In the genomic region with DNA sequence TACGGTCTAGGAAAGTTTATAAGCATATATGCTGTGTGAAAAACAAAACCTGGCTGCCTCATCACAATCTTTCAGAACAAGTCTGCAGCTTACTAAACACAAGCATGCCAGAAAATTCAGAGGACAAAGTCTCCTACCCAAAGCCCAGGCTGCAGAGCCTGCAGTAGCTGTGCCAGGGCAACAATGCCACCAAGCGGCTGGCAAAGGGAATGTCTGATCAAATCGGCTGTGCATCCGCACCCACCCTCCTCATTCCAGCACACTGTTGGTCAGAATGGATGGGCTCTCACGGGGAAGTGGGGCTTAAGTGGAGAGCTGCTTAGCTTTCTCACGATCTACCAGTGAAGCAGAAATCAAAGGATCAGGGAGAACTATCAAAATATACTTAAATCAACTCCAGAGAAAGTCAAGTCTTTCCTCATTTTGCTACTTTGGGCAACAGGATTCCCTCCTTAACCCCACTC, we compare ENCODE assay signal across 8 cellular contexts.
DNase-seq lines count a peak whose midpoint lies in the region; ATAC-seq, FAIRE-seq and TF ChIP-seq lines count a peak whose summit lies in the region.

No MANE protein-coding gene starts in this region.

- H3K4me1 Mint-ChIP-seq in activated CD4-positive, alpha-beta T cell treated with anti-CD3 and anti-CD28 coated beads for 36 hours = peaks cover 67% of the 10 kb centered on the region

- TF ChIP-seq POLR2A in HepG2 (IDR thresholded peaks at IDR 0.05; ENCODE audit: insufficient read depth in 1 of 2, low read depth in 2 of 2, low read length in 2 of 2) = no peak

- in situ Hi-C loops in HepG2 (cut with HindIII; ENCODE audit: extremely low pct_ligation_motif_present, low pct_unique_long_range_greater_than_20kb) = loop anchor here (5.0 kb wide), 1 partner anchor 211 kb away; no protein-coding TSS in a partner anchor

- H3K9me3 Mint-ChIP-seq in activated CD4-positive, alpha-beta T cell treated with anti-CD3 and anti-CD28 coated beads for 36 hours (ENCODE audit: low read depth) = no peaks in the 10 kb centered on the region

- no peaks in the 10 kb centered on the region for H3K27me3 Mint-ChIP-seq in activated CD4-positive, alpha-beta T cell treated with anti-CD3 and anti-CD28 coated beads for 36 hours

- CTCF ChIA-PET in activated CD4-positive, alpha-beta T cell treated with anti-CD3 and anti-CD28 coated beads for 36 hours (lab: Charles Lee) = interaction anchor here (0.8 to 5.1 kb wide), 27 partner anchors 9 to 420 kb away, joined by 3 to 47 read pairs (median 4); no protein-coding TSS in a partner anchor
- CTCF ChIA-PET in HepG2 (lab: Yijun Ruan, JAX; ENCODE audit: low intra/inter-chr PET ratio, low total read pairs) = interaction anchor here (0.8 to 2.6 kb wide), 4 partner anchors 79 to 213 kb away, joined by 3 to 43 read pairs (median 4); no protein-coding TSS in a partner anchor

- no peaks in the 10 kb centered on the region for H3K9me3 ChIP-seq in colonic mucosa
- H3K9me3 ChIP-seq in HepG2 (ENCODE audit: low read length) = no peaks in the 10 kb centered on the region

- BruUV-seq in HepG2 (replicated peaks; lab: Mats Ljungman, UMichigan) = no TSS peak

- TF ChIP-seq EP300 in HepG2 (IDR thresholded peaks at IDR 0.05; ENCODE audit: low read depth in 2 of 2, low read length in 2 of 2) = peak; percentile 30 to 35; a peak in 1 of 4 replicates
- TF ChIP-seq EP300 in HepG2 (CRISPR knock-in tag; IDR thresholded peaks at IDR 0.05; ENCODE audit: borderline replicate concordance) = peak; percentile 14; the same call in 1 of the 2 replicates

- no peak overlapping the region for H3K9ac ChIP-seq in colonic mucosa (ENCODE audit: low read depth in 2 of 2, low read length in 2 of 2)
- H3K9ac ChIP-seq in HepG2 (ENCODE audit: insufficient read depth, low read depth, low read length) = no peak overlapping the region

- H3K4me3 ChIP-seq in colonic mucosa (no peak overlapping the region), HepG2 (replicated peaks in 1 of 3; ENCODE audit: insufficient read depth in 1 of 3, low read depth in 2 of 3, low read length in 3 of 3) (no peak overlapping the region)

- H2AFZ ChIP-seq in HepG2 (ENCODE audit: low read length) = no peak overlapping the region

- intact Hi-C loops in activated CD4-positive, alpha-beta T cell treated with anti-CD3 and anti-CD28 coated beads for 36 hours (cut with DNase I, micrococcal nuclease) = loop anchor here (1.0 to 5.0 kb wide), 5 partner anchors 36 to 264 kb away; no protein-coding TSS in a partner anchor
- intact Hi-C loops in colonic mucosa (cut with DNase I) (loop anchor here (2.0 to 5.0 kb wide), 2 partner anchors 34 to 212 kb away; no protein-coding TSS in a partner anchor), HepG2 (cut with micrococcal nuclease; ENCODE audit: unreplicated experiment) (loop anchor here (1.0 kb wide), 4 partner anchors 78 to 215 kb away; no protein-coding TSS in a partner anchor)

- TF ChIP-seq CTCF in colonic mucosa (IDR thresholded peaks at IDR 0.05) = peak; percentile 77
- TF ChIP-seq CTCF in HepG2 (CRISPR knock-in tag; IDR thresholded peaks at IDR 0.05) = peak; percentile 99

- ATAC-seq in HG02678 (IDR thresholded peaks at IDR 0.05; ENCODE audit: unreplicated experiment) (peak; percentile 39), HepG2 (peak; percentile 99), GM18873 (IDR thresholded peaks at IDR 0.05; ENCODE audit: low FRiP score, unreplicated experiment) (no peak)
- ATAC-seq in activated CD4-positive, alpha-beta T cell treated with anti-CD3 and anti-CD28 coated beads for 36 hours = peak; percentile 77

- H3K4me1 ChIP-seq in colonic mucosa (peaks cover 3% of the 10 kb centered on the region), HepG2 (ENCODE audit: insufficient read depth, low read length) (peaks cover 10% of the 10 kb centered on the region)

- no peaks in the 10 kb centered on the region for H3K27me3 ChIP-seq in colonic mucosa
- H3K27me3 ChIP-seq in HepG2 (ENCODE audit: control insufficient read depth in 1 of 2, insufficient read depth in 2 of 2, low read length in 2 of 2) = no peaks in the 10 kb centered on the region

- no peak overlapping the region for H3K27ac ChIP-seq in colonic mucosa
- H3K27ac ChIP-seq in HepG2 (ENCODE audit: extremely low read length, insufficient read depth, low read length) = no peak overlapping the region

- peaks cover 36% of the 10 kb centered on the region for H3K36me3 Mint-ChIP-seq in activated CD4-positive, alpha-beta T cell treated with anti-CD3 and anti-CD28 coated beads for 36 hours (ENCODE audit: low read depth)

- peak; percentile 85 for DNase-seq in DMS 273 (lab: John Stamatoyannopoulos, UW; ENCODE audit: unreplicated experiment)
- peak; percentile 78 for DNase-seq in NCI-H460 (ENCODE audit: extremely low read depth, low read depth)
- DNase-seq in activated CD4-positive, alpha-beta T cell treated with anti-CD3 and anti-CD28 coated beads for 36 hours = peak; percentile 82
- peak; percentile 63 for DNase-seq in colonic mucosa
- peak; percentile 85 for DNase-seq in HepG2 (ENCODE audit: low spot score)
- peak in 2 of 3 donors; percentile 10 to 49 for DNase-seq in stimulated activated CD4-positive, alpha-beta T cell treated with anti-CD3 and anti-CD28 coated beads, TNF-alpha, amount 100 ng/mL, for 1 hour (ENCODE audit: low read depth in 3 of 3, low spot score in 1 of 3)

- H3K36me3 ChIP-seq in colonic mucosa = peaks cover 12% of the 10 kb centered on the region
- peaks cover 3 to 29% of the 10 kb centered on the region in 2 experiments; a peak in 4 of 5 replicates for H3K36me3 ChIP-seq in HepG2 (replicated peaks in 1 of 2; ENCODE audit: control insufficient read depth in 1 of 2, insufficient read depth in 2 of 2, low read length in 2 of 2)

- peak; percentile 98 for TF ChIP-seq RAD21 in HepG2 (CRISPR knock-in tag; IDR thresholded peaks at IDR 0.05)

- H3K4me2 ChIP-seq in HepG2 (ENCODE audit: low read depth, low read length) = 0 out of 2 replicates have a peak overlapping the region, but pooled peaks have one; percentile 8

- H3K27ac Mint-ChIP-seq in activated CD4-positive, alpha-beta T cell treated with anti-CD3 and anti-CD28 coated beads for 36 hours = peak overlapping the region; percentile 86

- no peaks in the 10 kb centered on the region; the same call in 1 of the 2 replicates for H4K20me1 ChIP-seq in HepG2 (ENCODE audit: insufficient read depth, low read length)

- POLR2A ChIA-PET in activated CD4-positive, alpha-beta T cell treated with anti-CD3 and anti-CD28 coated beads for 36 hours (lab: Charles Lee) = interaction anchor here (0.6 kb wide), 1 partner anchor 11 kb away, joined by 4 read pairs; no protein-coding TSS in a partner anchor
- POLR2A ChIA-PET in HepG2 (lab: Yijun Ruan, JAX) = interaction anchor here (1.1 kb wide), 1 partner anchor 107 kb away, joined by 3 read pairs; no protein-coding TSS in a partner anchor

- peaks cover 19% of the 10 kb centered on the region for H3K79me2 ChIP-seq in HepG2 (ENCODE audit: insufficient read depth, low read length)

- FAIRE-seq in HepG2 (lab: Jason Lieb, UNC) = peak; percentile 92

- 20% methylated on average over 6 of the region's 6 CpGs for WGBS in HepG2 (ENCODE audit: low lambda C conversion rate)

- H3K4me3 Mint-ChIP-seq in activated CD4-positive, alpha-beta T cell treated with anti-CD3 and anti-CD28 coated beads for 36 hours = peak overlapping the region; percentile 49

TF ChIP-seq in HepG2, 621 proteins besides CTCF, POLR2A, EP300 and RAD21 (continues in another document):
- TF ChIP-seq ZNF34 (CRISPR knock-in tag; IDR thresholded peaks at IDR 0.05; ENCODE audit: borderline replicate concordance) (0 out of 2 replicates have a peak, but pooled peaks have one; percentile 51), SYNCRIP (IDR thresholded peaks at IDR 0.05; ENCODE audit: insufficient read depth, low read depth, low read length) (no peak), ZNF724P (CRISPR knock-in tag; IDR thresholded peaks at IDR 0.05; ENCODE audit: borderline replicate concordance) (peak; percentile 64; the same call in 1 of the 2 replicates), SATB2 (CRISPR knock-in tag; IDR thresholded peaks at IDR 0.05) (no peak), DR1 (CRISPR knock-in tag; IDR thresholded peaks at IDR 0.05) (no peak), ZNF234 (CRISPR knock-in tag; conservative IDR thresholded peaks at IDR 0.05) (no peak), SNAPC2 (CRISPR knock-in tag; IDR thresholded peaks at IDR 0.05) (peak; percentile 79; the same call in 1 of the 2 replicates), ZNF180 (CRISPR knock-in tag; IDR thresholded peaks at IDR 0.05; ENCODE audit: borderline replicate concordance, low read depth) (no peak), ZNF230 (CRISPR knock-in tag; IDR thresholded peaks at IDR 0.05) (0 out of 2 replicates have a peak, but pooled peaks have one; percentile 57), KDM2A (CRISPR knock-in tag; IDR thresholded peaks at IDR 0.05; ENCODE audit: borderline replicate concordance, low read depth) (peak; percentile 81; the same call in 1 of the 2 replicates), CBFB (CRISPR knock-in tag; IDR thresholded peaks at IDR 0.05) (no peak), TCF7L2 (IDR thresholded peaks at IDR 0.05; ENCODE audit: low read depth, low read length) (no peak), ZSCAN12 (CRISPR knock-in tag; IDR thresholded peaks at IDR 0.05) (0 out of 2 replicates have a peak, but pooled peaks have one; percentile 7), ZNF7 (CRISPR knock-in tag; IDR thresholded peaks at IDR 0.05) (no peak), SP2 (CRISPR knock-in tag; IDR thresholded peaks at IDR 0.05) (no peak)
- TF ChIP-seq, protein P1, sequence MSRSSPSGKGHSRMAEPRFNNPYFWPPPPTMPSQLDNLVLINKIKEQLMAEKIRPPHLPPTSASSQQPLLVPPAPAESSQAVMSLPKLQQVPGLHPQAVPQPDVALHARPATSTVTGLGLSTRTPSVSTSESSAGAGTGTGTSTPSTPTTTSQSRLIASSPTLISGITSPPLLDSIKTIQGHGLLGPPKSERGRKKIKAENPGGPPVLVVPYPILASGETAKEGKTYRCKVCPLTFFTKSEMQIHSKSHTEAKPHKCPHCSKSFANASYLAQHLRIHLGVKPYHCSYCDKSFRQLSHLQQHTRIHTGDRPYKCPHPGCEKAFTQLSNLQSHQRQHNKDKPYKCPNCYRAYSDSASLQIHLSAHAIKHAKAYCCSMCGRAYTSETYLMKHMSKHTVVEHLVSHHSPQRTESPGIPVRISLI (CRISPR knock-in tag; IDR thresholded peaks at IDR 0.05; ENCODE audit: borderline replicate concordance) = peak; percentile 49; the same call in 1 of the 2 replicates
- TF ChIP-seq, protein P2, sequence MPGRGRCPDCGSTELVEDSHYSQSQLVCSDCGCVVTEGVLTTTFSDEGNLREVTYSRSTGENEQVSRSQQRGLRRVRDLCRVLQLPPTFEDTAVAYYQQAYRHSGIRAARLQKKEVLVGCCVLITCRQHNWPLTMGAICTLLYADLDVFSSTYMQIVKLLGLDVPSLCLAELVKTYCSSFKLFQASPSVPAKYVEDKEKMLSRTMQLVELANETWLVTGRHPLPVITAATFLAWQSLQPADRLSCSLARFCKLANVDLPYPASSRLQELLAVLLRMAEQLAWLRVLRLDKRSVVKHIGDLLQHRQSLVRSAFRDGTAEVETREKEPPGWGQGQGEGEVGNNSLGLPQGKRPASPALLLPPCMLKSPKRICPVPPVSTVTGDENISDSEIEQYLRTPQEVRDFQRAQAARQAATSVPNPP (CRISPR knock-in tag; IDR thresholded peaks at IDR 0.05) = 0 out of 2 replicates have a peak, but pooled peaks have one; percentile 59

Comparison
In these comparisons a context has a peak if more than half of its experiments do, and no peak if none do; other contexts are left out.
1. DNase-seq: peak in every context shown above with its lines; median percentile 85 in DMS 273; 85 in HepG2; 82 in activated CD4-positive, alpha-beta T cell treated with anti-CD3 and anti-CD28 coated beads for 36 hours; 78 in NCI-H460; 63 in colonic mucosa; 30 in stimulated activated CD4-positive, alpha-beta T cell treated with anti-CD3 and anti-CD28 coated beads, TNF-alpha, amount 100 ng/mL, for 1 hour.